8 cellular contexts compared by ENCODE assay signal in the genomic region with DNA sequence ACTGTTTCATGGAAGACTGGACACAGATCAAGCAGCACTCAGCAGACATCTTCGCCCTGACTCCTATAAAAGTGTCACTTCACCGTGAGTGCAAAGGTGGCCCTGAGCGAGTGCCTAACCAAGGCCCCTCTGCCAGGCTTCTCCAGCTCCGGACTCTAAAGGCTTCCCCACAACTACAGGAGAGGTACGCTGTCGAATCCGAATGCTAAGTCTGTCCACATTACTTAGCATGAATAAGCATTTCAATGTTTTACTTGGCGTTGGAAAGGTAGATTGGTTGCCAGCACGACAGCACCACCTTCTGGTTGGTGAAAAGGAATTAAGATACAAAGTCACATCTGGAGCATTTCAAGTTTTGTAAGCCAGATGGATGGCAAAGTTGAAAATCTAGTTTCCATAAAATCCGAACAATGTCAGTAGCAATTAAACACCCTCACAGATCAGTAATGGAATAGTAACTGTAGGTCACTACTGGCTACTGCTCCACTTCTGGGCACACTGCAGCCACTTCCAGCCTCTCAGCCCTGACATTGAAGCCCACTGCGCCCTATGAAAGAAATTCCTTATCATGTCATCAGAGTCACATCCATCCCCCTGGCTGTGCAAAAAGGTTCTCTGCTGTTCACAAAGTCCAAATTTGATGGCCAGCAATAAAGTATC.
DNase-seq lines count a peak whose midpoint lies in the region; ATAC-seq, FAIRE-seq and TF ChIP-seq lines count a peak whose summit lies in the region.

No MANE protein-coding gene starts in this region.

- no peak overlapping the region for H3K27ac Mint-ChIP-seq in glutamatergic neuron (ENCODE audit: unreplicated experiment)

- H3K4me3 ChIP-seq in MG63, result no peak overlapping the region

- no peak overlapping the region for H3K4me3 Mint-ChIP-seq in glutamatergic neuron (ENCODE audit: unreplicated experiment)

- H3K27me3 ChIP-seq in MG63, result no peaks in the 10 kb centered on the region

- no peaks in the 10 kb centered on the region for H3K9me3 Mint-ChIP-seq in glutamatergic neuron (ENCODE audit: unreplicated experiment)

- TF ChIP-seq CTCF in glutamatergic neuron (IDR thresholded peaks at IDR 0.05; ENCODE audit: partially characterized antibody, unreplicated experiment), result peak; percentile 60

- peaks cover 10% of the 10 kb centered on the region for H3K36me3 Mint-ChIP-seq in glutamatergic neuron (ENCODE audit: unreplicated experiment)

- DNase-seq in GM04504 (ENCODE audit: low read depth) (peak; percentile 81), MG63 (peak; percentile 76), SHP77 (lab: John Stamatoyannopoulos, UW) (peak; percentile 69 to 85), glutamatergic neuron (peak; percentile 57), pons (ENCODE audit: low spot score) (peak; percentile 93), urothelium cell line (ENCODE audit: low spot score) (peak; percentile 64)
- peak; percentile 58 for DNase-seq in activated naive CD4-positive, alpha-beta T cell treated with anti-CD3 and anti-CD28 coated beads, Interleukin-2, amount 50 U/mL, for 16 hours

- peaks cover 9% of the 10 kb centered on the region for H3K4me1 Mint-ChIP-seq in glutamatergic neuron (ENCODE audit: low read depth, unreplicated experiment)

- no peaks in the 10 kb centered on the region; the same call in 1 of the 2 replicates for H3K36me3 ChIP-seq in MG63

- no peak for ATAC-seq in HG02973 (IDR thresholded peaks at IDR 0.05; ENCODE audit: unreplicated experiment)

- H3K27me3 Mint-ChIP-seq in glutamatergic neuron (ENCODE audit: unreplicated experiment), result peaks cover 3% of the 10 kb centered on the region

- FAIRE-seq in urothelium cell line (lab: Jason Lieb, UNC), result no peak

- no peaks in the 10 kb centered on the region for H3K9me3 ChIP-seq in MG63
